12 cellular contexts compared by ENCODE assay signal in the genomic region with DNA sequence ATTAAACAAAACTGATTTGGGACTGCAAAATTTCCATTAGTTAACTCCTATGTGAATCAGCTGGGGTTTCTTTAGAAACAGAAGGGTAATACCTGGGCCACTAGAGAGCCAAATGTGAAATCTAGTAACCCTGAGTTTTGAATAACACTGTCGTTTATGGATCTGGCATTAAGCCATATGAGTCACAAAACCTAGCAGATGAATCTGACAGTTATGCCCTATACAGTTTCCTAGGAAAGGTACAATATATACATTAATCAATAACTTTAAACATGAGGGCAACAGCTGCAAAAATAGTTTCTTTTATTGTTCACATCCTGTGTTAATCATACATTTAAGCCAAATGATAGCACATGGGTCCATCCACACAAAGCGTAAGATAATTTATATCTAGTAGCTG. TPM values are rescaled to one million over a fixed set of nuclear protein-coding genes. Genes with fewer than 3 reads are reported as not detected.
DNase-seq lines count a peak whose midpoint lies in the region; ATAC-seq and TF ChIP-seq lines count a peak whose summit lies in the region.
"Had no signal": no experiment of that assay in that cellular context is flagged by ENCODE, and none has a peak within 500 bp of the region (broad histone marks: within the 10 kb centered on the region; RNA-seq: fewer than 3 reads in every experiment).

No MANE protein-coding gene starts in this region.

- no peak overlapping the region for H3K27ac ChIP-seq in gastroesophageal sphincter
- H3K27ac ChIP-seq: cardiac muscle cell had no signal

- DNase-seq in M059J (ENCODE audit: low read depth) (peak; percentile 76), SHP77 treated with DMSO at 0.1 percent for 48 hours (lab: John Stamatoyannopoulos, UW) (peak; percentile 89), lung microvascular endothelial cell (ENCODE audit: low read depth in 2 of 2) (peak; percentile 79 to 85), ureter (ENCODE audit: low spot score) (no peak), head of caudate nucleus (no peak)
- DNase-seq: activated CD4-positive, alpha-beta T cell treated with anti-CD3 and anti-CD28 coated beads, Interleukin-2, amount 10 ng/mL, durations not matched to agents 24 days and 14 days; right cardiac atrium; stimulated activated naive CD4-positive, alpha-beta T cell treated with Interleukin-2 at 50 U/mL for 16 hours had no signal

- H3K4me3 ChIP-seq in gastroesophageal sphincter: no peak overlapping the region
- H3K4me3 ChIP-seq: cardiac muscle cell had no signal

- no peaks in the 10 kb centered on the region for H3K36me3 ChIP-seq in gastroesophageal sphincter
- H3K36me3 ChIP-seq: cardiac muscle cell had no signal

- 40 to 60% methylated on average over 2 of the region's 2 CpGs for WGBS in gastroesophageal sphincter (ENCODE audit: low coverage in 1 of 2), 2 donors

- no peak for TF ChIP-seq CTCF in gastroesophageal sphincter (IDR thresholded peaks at IDR 0.05)

- no peaks in the 10 kb centered on the region for H3K9me3 ChIP-seq in gastroesophageal sphincter

- ATAC-seq in GM19452 (IDR thresholded peaks at IDR 0.05; ENCODE audit: unreplicated experiment) (peak; percentile 58), gastroesophageal sphincter (no peak), HG03565 (IDR thresholded peaks at IDR 0.05; ENCODE audit: unreplicated experiment) (no peak)
- ATAC-seq: right cardiac atrium had no signal

- TF ChIP-seq POLR2A in gastroesophageal sphincter (IDR thresholded peaks at IDR 0.05): no peak

- peaks cover 0 to 48% (median 4%) of the 10 kb centered on the region in 3 donors for H3K4me1 ChIP-seq in gastroesophageal sphincter

- intact Hi-C loops in head of caudate nucleus (cut with DNase I): no loop called here

- no peak for TF ChIP-seq EP300 in gastroesophageal sphincter (IDR thresholded peaks at IDR 0.05)

- H3K27me3 ChIP-seq in gastroesophageal sphincter: no peaks in the 10 kb centered on the region
- H3K27me3 ChIP-seq: cardiac muscle cell had no signal

RNA-seq across cellular contexts. Expression of gene PAM, which starts 56.9 kb away (rescaled TPM):
- total RNA-seq in M059J (2014; rRNA removed; shearing (Covaris generic)): 244 and 360 TPM in 2 replicates
- total RNA-seq in lung microvascular endothelial cell: 185 and 247 TPM in 2 replicates
- 124 TPM for total RNA-seq in ureter
- 100 to 1,000 TPM; 247 to 404 (median 311) TPM for total RNA-seq in gastroesophageal sphincter

Comparison
In these comparisons a context has a peak if more than half of its experiments do, and no peak if none do; other contexts are left out.
1. DNase-seq: peak in M059J (single experiment), SHP77 treated with DMSO at 0.1 percent for 48 hours (single experiment) and lung microvascular endothelial cell (2 of 2); none in ureter (single experiment) and head of caudate nucleus (0 of 42).